Comparison of ENCODE assay signal across 1 cellular context in genomic region chr2:27495840-27496356, GRCh38.
TF ChIP-seq lines count a peak whose summit lies in the region.

No MANE protein-coding gene starts in this region.

TF ChIP-seq in A549, 52 proteins besides CTCF, POLR2A, EP300 and RAD21:
- TF ChIP-seq RNF2 (IDR thresholded peaks at IDR 0.05; ENCODE audit: borderline replicate concordance, low read depth) (no peak), ZFP36 (IDR thresholded peaks at IDR 0.05; ENCODE audit: borderline replicate concordance, partially characterized antibody) (peak; percentile 61)
